ENCODE assay signal across 20 cellular contexts in genomic region chr7:129535896-129536295, GRCh38. TPM values are rescaled to one million over a fixed set of nuclear protein-coding genes. Genes with fewer than 3 reads are reported as not detected.
A peak's percentile ranks its signal among the peaks of the same experiment; 100 is the strongest.
DNase-seq lines count a peak whose midpoint lies in the region; ATAC-seq and TF ChIP-seq lines count a peak whose summit lies in the region.
"Had no signal": no experiment of that assay in that cellular context is flagged by ENCODE, and none has a peak within 500 bp of the region (broad histone marks: within the 10 kb centered on the region; RNA-seq: fewer than 3 reads in every experiment).

No MANE protein-coding gene starts in this region.

- DNase-seq in activated CD4-positive, alpha-beta T cell treated with anti-CD3 and anti-CD28 coated beads for 36 hours = peak; percentile 18
- no peak for DNase-seq in activated CD4-positive, alpha-beta T cell treated with anti-CD3 and anti-CD28 coated beads for 4 hours
- DNase-seq in T-cell (peak in 26 of 34 experiments; percentile 3 to 55 (median 24)), PC-3 (no peak)
- DNase-seq in activated naive CD8-positive, alpha-beta T cell treated with anti-CD3 and anti-CD28 coated beads for 36 hours = peak; percentile 27
- DNase-seq in stimulated activated CD8-positive, alpha-beta memory T cell treated with anti-CD3 and anti-CD28 coated beads, Interleukin-15, amount 100 ng/mL, for 48 hours (ENCODE audit: low read depth in 2 of 2) = peak; percentile 16 to 31
- DNase-seq: activated naive CD4-positive, alpha-beta T cell treated with anti-CD3 and anti-CD28 coated beads for 36 hours; effector CD8-positive, alpha-beta T cell; NCI-H1417; NCI-H510A treated with DMSO at 0.1 percent for 48 hours; pancreas; right cardiac atrium; Right ventricle myocardium superior had no signal

- no peaks in the 10 kb centered on the region for H3F3A ChIP-seq in PC-3 (ENCODE audit: low read length, unreplicated experiment)

- H3K27ac ChIP-seq in PC-3 (ENCODE audit: low read length) = no peak overlapping the region
- H3K27ac ChIP-seq: esophagus muscularis mucosa, pancreas, thoracic aorta had no signal

- no peak overlapping the region for H3K9ac ChIP-seq in PC-3 (ENCODE audit: low read length)

- ATAC-seq in activated CD4-positive, alpha-beta T cell treated with anti-CD3 and anti-CD28 coated beads for 36 hours = no peak
- ATAC-seq in T-cell (replicated peaks in 1 of 4) = peak; percentile 53 to 81 (median 72)
- no peak for ATAC-seq in HG02885 (IDR thresholded peaks at IDR 0.05; ENCODE audit: poor library complexity, unreplicated experiment)
- ATAC-seq in PC-3 = no peak
- ATAC-seq in HG03460 (IDR thresholded peaks at IDR 0.05; ENCODE audit: unreplicated experiment) = no peak
- ATAC-seq: pancreas, right cardiac atrium had no signal

- H2AFZ ChIP-seq in PC-3 (ENCODE audit: low read length) = no peak overlapping the region

- H3K9me3 ChIP-seq in PC-3 (ENCODE audit: low read length) = no peaks in the 10 kb centered on the region
- H3K9me3 ChIP-seq: esophagus muscularis mucosa, pancreas, thoracic aorta had no signal

- H4K20me1 ChIP-seq in PC-3 (ENCODE audit: low read length) = no peaks in the 10 kb centered on the region

- no peak overlapping the region for H3K27ac Mint-ChIP-seq in activated CD4-positive, alpha-beta T cell treated with anti-CD3 and anti-CD28 coated beads for 36 hours
- peak overlapping the region; percentile 60 to 77 for H3K27ac Mint-ChIP-seq in T-cell
- peak overlapping the region; percentile 71 for H3K27ac Mint-ChIP-seq in activated naive CD8-positive, alpha-beta T cell treated with anti-CD3 and anti-CD28 coated beads for 36 hours
- H3K27ac Mint-ChIP-seq: activated naive CD4-positive, alpha-beta T cell treated with anti-CD3 and anti-CD28 coated beads for 36 hours; nephron had no signal

- peaks cover 15% of the 10 kb centered on the region for H3K4me1 Mint-ChIP-seq in activated CD4-positive, alpha-beta T cell treated with anti-CD3 and anti-CD28 coated beads for 36 hours
- peaks cover 8 to 14% (median 14%) of the 10 kb centered on the region in 3 donors for H3K4me1 Mint-ChIP-seq in T-cell
- peaks cover 18% of the 10 kb centered on the region for H3K4me1 Mint-ChIP-seq in activated naive CD8-positive, alpha-beta T cell treated with anti-CD3 and anti-CD28 coated beads for 36 hours
- H3K4me1 Mint-ChIP-seq: nephron had no signal

- CTCF ChIA-PET in activated CD4-positive, alpha-beta T cell treated with anti-CD3 and anti-CD28 coated beads for 36 hours (lab: Charles Lee) = interaction anchor here (0.9 to 1.0 kb wide), 2 partner anchors 28 to 169 kb away, joined by 3 to 4 read pairs; no protein-coding TSS in a partner anchor
- CTCF ChIA-PET in T-cell (lab: Charles Lee) = interaction anchor here (0.6 to 1.1 kb wide), 3 partner anchors 59 to 506 kb away, joined by 3 to 8 read pairs (median 4); partner anchors contain the start of gene STRIP2 (in 1 of the 2)
- CTCF ChIA-PET in PC-3 (lab: Charles Lee) = no interaction called here

- no TSS peak for BruUV-seq in PC-3 (replicated peaks; lab: Mats Ljungman, UMichigan)

- no peaks in the 10 kb centered on the region for H3K9me2 ChIP-seq in PC-3 (replicated peaks; ENCODE audit: low read length)

- H3K4me3 Mint-ChIP-seq in activated CD4-positive, alpha-beta T cell treated with anti-CD3 and anti-CD28 coated beads for 36 hours = no peak overlapping the region
- peak overlapping the region; percentile 10 to 64 (median 54) for H3K4me3 Mint-ChIP-seq in T-cell
- H3K4me3 Mint-ChIP-seq in activated naive CD8-positive, alpha-beta T cell treated with anti-CD3 and anti-CD28 coated beads for 36 hours = peak overlapping the region; percentile 42
- H3K4me3 Mint-ChIP-seq: activated naive CD4-positive, alpha-beta T cell treated with anti-CD3 and anti-CD28 coated beads for 36 hours; nephron had no signal

- intact Hi-C loops in activated CD4-positive, alpha-beta T cell treated with anti-CD3 and anti-CD28 coated beads for 36 hours (cut with DNase I, micrococcal nuclease) = loop anchor here in 1 of 2 experiments (5.0 kb wide), 1 partner anchor 61 kb away; no protein-coding TSS in a partner anchor
- intact Hi-C loops in PC-3 (cut with micrococcal nuclease) = no loop called here

- no peak overlapping the region for H3K4me3 ChIP-seq in PC-3 (ENCODE audit: low read length)
- H3K4me3 ChIP-seq: esophagus muscularis mucosa, pancreas, thoracic aorta had no signal

- H3K27me3 Mint-ChIP-seq in activated CD4-positive, alpha-beta T cell treated with anti-CD3 and anti-CD28 coated beads for 36 hours = peaks cover 6% of the 10 kb centered on the region
- peaks cover 0 to 2% of the 10 kb centered on the region in 2 donors for H3K27me3 Mint-ChIP-seq in T-cell
- no peaks in the 10 kb centered on the region for H3K27me3 Mint-ChIP-seq in activated naive CD8-positive, alpha-beta T cell treated with anti-CD3 and anti-CD28 coated beads for 36 hours

- no peaks in the 10 kb centered on the region for H3K79me2 ChIP-seq in PC-3 (ENCODE audit: low read length)

- TF ChIP-seq CTCF in PC-3 (conservative IDR thresholded peaks at IDR 0.05; ENCODE audit: low read depth, low read length) = no peak

- POLR2A ChIA-PET in activated CD4-positive, alpha-beta T cell treated with anti-CD3 and anti-CD28 coated beads for 36 hours (lab: Charles Lee) = interaction anchor here (0.6 kb wide), 1 partner anchor 59 kb away, joined by 4 read pairs; no protein-coding TSS in a partner anchor
- POLR2A ChIA-PET in T-cell (lab: Charles Lee) (interaction anchor here in 1 of 2 donors (0.7 kb wide), 1 partner anchor 197 kb away, joined by 10 read pairs; no protein-coding TSS in a partner anchor), PC-3 (lab: Charles Lee; ENCODE audit: unreplicated experiment) (no interaction called here)

- H3K4me2 ChIP-seq in PC-3 (ENCODE audit: low read length) = no peak overlapping the region

- H3K4me1 ChIP-seq in PC-3 (ENCODE audit: insufficient read depth, low read length) = peaks cover 11% of the 10 kb centered on the region
- H3K4me1 ChIP-seq: esophagus muscularis mucosa, pancreas had no signal

- no peaks in the 10 kb centered on the region for H3K36me3 Mint-ChIP-seq in activated CD4-positive, alpha-beta T cell treated with anti-CD3 and anti-CD28 coated beads for 36 hours (ENCODE audit: low read depth)
- no peaks in the 10 kb centered on the region for H3K36me3 Mint-ChIP-seq in T-cell
- no peaks in the 10 kb centered on the region for H3K36me3 Mint-ChIP-seq in activated naive CD8-positive, alpha-beta T cell treated with anti-CD3 and anti-CD28 coated beads for 36 hours

- no peaks in the 10 kb centered on the region for H3K36me3 ChIP-seq in PC-3 (ENCODE audit: low read depth, low read length)
- H3K36me3 ChIP-seq: esophagus muscularis mucosa, pancreas, thoracic aorta had no signal

- no peaks in the 10 kb centered on the region for H3K9me3 Mint-ChIP-seq in activated CD4-positive, alpha-beta T cell treated with anti-CD3 and anti-CD28 coated beads for 36 hours (ENCODE audit: low read depth)
- H3K9me3 Mint-ChIP-seq in T-cell = no peaks in the 10 kb centered on the region
- no peaks in the 10 kb centered on the region for H3K9me3 Mint-ChIP-seq in activated naive CD8-positive, alpha-beta T cell treated with anti-CD3 and anti-CD28 coated beads for 36 hours
- H3K9me3 Mint-ChIP-seq: activated naive CD4-positive, alpha-beta T cell treated with anti-CD3 and anti-CD28 coated beads for 36 hours; nephron had no signal

- H3K27me3 ChIP-seq in PC-3 (ENCODE audit: low read length) = no peaks in the 10 kb centered on the region
- H3K27me3 ChIP-seq: esophagus muscularis mucosa, pancreas had no signal

RNA-seq across cellular contexts. Expression of gene SMKR1, which starts 33.6 kb away (rescaled TPM):
- 1 to 10 TPM; 2.3 to 2.7 TPM for total RNA-seq in activated CD4-positive, alpha-beta T cell treated with anti-CD3 and anti-CD28 coated beads for 36 hours
- total RNA-seq in T-cell = 1 to 10 TPM; 1.3 to 3.6 (median 2.2) TPM
- total RNA-seq in activated naive CD8-positive, alpha-beta T cell treated with anti-CD3 and anti-CD28 coated beads for 36 hours = 1 to 10 TPM; 4.1 to 6.1 TPM
- total RNA-seq in PC-3 (2014; rRNA removed) = 7.4 and 13.1 TPM in 2 replicates
- total RNA-seq: H7, mesenteric fat pad, right cardiac atrium, Right ventricle myocardium superior, thoracic aorta had no signal

Comparison
In these comparisons a context has a peak if more than half of its experiments do, and no peak if none do; other contexts are left out.
1. DNase-seq: peak in activated CD4-positive, alpha-beta T cell treated with anti-CD3 and anti-CD28 coated beads for 36 hours (single experiment), T-cell (26 of 34), activated naive CD8-positive, alpha-beta T cell treated with anti-CD3 and anti-CD28 coated beads for 36 hours (single experiment) and stimulated activated CD8-positive, alpha-beta memory T cell treated with anti-CD3 and anti-CD28 coated beads, Interleukin-15, amount 100 ng/mL, for 48 hours (2 of 2); none in activated CD4-positive, alpha-beta T cell treated with anti-CD3 and anti-CD28 coated beads for 4 hours (0 of 2) and PC-3 (single experiment).
2. ATAC-seq: peak in T-cell (4 of 4); none in activated CD4-positive, alpha-beta T cell treated with anti-CD3 and anti-CD28 coated beads for 36 hours (single experiment), HG02885 (single experiment), PC-3 (single experiment) and HG03460 (single experiment).